ENCODE assay signal across 1 cellular context in the genomic region with DNA sequence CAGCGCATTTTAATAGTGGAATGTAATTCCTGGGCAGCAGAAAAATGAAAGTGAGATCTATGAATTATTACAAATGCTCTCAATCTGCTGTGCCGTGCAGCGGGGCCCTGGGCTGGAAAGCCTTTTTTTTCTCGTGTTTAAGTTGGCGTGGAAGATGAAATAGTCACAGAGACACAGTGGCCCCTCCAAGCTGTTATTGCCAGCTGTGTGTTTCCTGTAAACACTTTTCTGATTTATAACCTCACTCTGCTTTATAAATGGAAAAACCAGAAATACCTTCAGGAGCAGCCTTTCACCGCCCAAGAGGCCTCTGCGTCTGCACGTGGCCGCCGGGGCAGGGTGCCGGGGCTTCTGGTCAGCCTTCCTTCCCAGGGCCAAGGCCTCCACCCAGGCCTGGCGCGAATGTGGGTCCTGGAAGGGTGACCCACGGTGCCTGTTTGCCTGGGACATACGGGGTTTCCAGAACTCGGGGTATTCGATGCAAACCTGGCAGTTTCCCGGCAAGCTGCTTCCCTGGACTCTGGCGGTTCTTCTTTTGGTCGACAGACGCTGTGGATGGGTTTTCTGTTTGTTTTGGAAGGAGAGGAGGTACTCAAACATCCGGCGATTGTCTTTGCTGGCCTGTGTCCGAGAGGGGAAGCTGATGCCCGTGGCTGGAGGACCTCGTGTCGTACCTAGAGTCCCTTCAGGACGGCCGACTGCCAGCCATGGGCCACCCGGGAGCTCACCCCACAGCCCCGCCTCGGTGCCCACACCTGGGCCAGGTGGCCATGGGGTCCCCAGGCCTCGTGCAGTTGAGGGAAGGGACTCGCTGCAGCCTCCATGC.
TF ChIP-seq lines count a peak whose summit lies in the region.

No MANE protein-coding gene starts in this region.

TF ChIP-seq in K562, 482 proteins besides CTCF, POLR2A, EP300 and RAD21 (continued from another document):
- TF ChIP-seq, protein P1, sequence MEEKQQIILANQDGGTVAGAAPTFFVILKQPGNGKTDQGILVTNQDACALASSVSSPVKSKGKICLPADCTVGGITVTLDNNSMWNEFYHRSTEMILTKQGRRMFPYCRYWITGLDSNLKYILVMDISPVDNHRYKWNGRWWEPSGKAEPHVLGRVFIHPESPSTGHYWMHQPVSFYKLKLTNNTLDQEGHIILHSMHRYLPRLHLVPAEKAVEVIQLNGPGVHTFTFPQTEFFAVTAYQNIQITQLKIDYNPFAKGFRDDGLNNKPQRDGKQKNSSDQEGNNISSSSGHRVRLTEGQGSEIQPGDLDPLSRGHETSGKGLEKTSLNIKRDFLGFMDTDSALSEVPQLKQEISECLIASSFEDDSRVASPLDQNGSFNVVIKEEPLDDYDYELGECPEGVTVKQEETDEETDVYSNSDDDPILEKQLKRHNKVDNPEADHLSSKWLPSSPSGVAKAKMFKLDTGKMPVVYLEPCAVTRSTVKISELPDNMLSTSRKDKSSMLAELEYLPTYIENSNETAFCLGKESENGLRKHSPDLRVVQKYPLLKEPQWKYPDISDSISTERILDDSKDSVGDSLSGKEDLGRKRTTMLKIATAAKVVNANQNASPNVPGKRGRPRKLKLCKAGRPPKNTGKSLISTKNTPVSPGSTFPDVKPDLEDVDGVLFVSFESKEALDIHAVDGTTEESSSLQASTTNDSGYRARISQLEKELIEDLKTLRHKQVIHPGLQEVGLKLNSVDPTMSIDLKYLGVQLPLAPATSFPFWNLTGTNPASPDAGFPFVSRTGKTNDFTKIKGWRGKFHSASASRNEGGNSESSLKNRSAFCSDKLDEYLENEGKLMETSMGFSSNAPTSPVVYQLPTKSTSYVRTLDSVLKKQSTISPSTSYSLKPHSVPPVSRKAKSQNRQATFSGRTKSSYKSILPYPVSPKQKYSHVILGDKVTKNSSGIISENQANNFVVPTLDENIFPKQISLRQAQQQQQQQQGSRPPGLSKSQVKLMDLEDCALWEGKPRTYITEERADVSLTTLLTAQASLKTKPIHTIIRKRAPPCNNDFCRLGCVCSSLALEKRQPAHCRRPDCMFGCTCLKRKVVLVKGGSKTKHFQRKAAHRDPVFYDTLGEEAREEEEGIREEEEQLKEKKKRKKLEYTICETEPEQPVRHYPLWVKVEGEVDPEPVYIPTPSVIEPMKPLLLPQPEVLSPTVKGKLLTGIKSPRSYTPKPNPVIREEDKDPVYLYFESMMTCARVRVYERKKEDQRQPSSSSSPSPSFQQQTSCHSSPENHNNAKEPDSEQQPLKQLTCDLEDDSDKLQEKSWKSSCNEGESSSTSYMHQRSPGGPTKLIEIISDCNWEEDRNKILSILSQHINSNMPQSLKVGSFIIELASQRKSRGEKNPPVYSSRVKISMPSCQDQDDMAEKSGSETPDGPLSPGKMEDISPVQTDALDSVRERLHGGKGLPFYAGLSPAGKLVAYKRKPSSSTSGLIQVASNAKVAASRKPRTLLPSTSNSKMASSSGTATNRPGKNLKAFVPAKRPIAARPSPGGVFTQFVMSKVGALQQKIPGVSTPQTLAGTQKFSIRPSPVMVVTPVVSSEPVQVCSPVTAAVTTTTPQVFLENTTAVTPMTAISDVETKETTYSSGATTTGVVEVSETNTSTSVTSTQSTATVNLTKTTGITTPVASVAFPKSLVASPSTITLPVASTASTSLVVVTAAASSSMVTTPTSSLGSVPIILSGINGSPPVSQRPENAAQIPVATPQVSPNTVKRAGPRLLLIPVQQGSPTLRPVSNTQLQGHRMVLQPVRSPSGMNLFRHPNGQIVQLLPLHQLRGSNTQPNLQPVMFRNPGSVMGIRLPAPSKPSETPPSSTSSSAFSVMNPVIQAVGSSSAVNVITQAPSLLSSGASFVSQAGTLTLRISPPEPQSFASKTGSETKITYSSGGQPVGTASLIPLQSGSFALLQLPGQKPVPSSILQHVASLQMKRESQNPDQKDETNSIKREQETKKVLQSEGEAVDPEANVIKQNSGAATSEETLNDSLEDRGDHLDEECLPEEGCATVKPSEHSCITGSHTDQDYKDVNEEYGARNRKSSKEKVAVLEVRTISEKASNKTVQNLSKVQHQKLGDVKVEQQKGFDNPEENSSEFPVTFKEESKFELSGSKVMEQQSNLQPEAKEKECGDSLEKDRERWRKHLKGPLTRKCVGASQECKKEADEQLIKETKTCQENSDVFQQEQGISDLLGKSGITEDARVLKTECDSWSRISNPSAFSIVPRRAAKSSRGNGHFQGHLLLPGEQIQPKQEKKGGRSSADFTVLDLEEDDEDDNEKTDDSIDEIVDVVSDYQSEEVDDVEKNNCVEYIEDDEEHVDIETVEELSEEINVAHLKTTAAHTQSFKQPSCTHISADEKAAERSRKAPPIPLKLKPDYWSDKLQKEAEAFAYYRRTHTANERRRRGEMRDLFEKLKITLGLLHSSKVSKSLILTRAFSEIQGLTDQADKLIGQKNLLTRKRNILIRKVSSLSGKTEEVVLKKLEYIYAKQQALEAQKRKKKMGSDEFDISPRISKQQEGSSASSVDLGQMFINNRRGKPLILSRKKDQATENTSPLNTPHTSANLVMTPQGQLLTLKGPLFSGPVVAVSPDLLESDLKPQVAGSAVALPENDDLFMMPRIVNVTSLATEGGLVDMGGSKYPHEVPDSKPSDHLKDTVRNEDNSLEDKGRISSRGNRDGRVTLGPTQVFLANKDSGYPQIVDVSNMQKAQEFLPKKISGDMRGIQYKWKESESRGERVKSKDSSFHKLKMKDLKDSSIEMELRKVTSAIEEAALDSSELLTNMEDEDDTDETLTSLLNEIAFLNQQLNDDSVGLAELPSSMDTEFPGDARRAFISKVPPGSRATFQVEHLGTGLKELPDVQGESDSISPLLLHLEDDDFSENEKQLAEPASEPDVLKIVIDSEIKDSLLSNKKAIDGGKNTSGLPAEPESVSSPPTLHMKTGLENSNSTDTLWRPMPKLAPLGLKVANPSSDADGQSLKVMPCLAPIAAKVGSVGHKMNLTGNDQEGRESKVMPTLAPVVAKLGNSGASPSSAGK (IDR thresholded peaks at IDR 0.05): 0 out of 2 replicates have a peak, but pooled peaks have one; percentile 13
- TF ChIP-seq ZBTB7A (IDR thresholded peaks at IDR 0.05; ENCODE audit: borderline replicate concordance, control insufficient read depth, low read depth, low read length) (peak; percentile 6; the same call in 1 of the 2 replicates), ZNF174 (CRISPR knock-in tag; IDR thresholded peaks at IDR 0.05) (no peak), KAT7 (CRISPR knock-in tag; IDR thresholded peaks at IDR 0.05; ENCODE audit: borderline replicate concordance) (no peak), SPI1 (IDR thresholded peaks at IDR 0.05; ENCODE audit: borderline replicate concordance, low read depth, low read length) (no peak), ZNF24 (IDR thresholded peaks at IDR 0.05) (no peak)
TF ChIP-seq in K562: peak in this region for 2.
